Comparison of ENCODE assay signal across 8 cellular contexts in genomic region chr22:43471186-43471585, GRCh38. TPM values are rescaled to one million over a fixed set of nuclear protein-coding genes. Genes with fewer than 3 reads are reported as not detected.
"Had no signal": no experiment of that assay in that cellular context is flagged by ENCODE, and none has a peak within 500 bp of the region (broad histone marks: within the 10 kb centered on the region; RNA-seq: fewer than 3 reads in every experiment).

No MANE protein-coding gene starts in this region.

- H3K4me3 ChIP-seq: GM23248, HAP-1 had no signal

- H3K27ac ChIP-seq: GM23248 had no signal

- H3K36me3 ChIP-seq: HAP-1 had no signal

- H3K4me1 ChIP-seq: HAP-1 had no signal

- H2AFZ ChIP-seq: GM23248 had no signal

- H3K9me3 ChIP-seq: HAP-1 had no signal

- DNase-seq: GM23248, GOT3, HFFc6, IMR-90 had no signal

- ATAC-seq: HCT116 had no signal

- H3K9ac ChIP-seq: GM23248 had no signal

RNA-seq across cellular contexts. Expression of gene MPPED1, which starts 59.4 kb away (rescaled TPM):
- total RNA-seq: GM23248, H4, HFFc6, HT-29, IMR-90 had no signal
- polyA plus RNA-seq: GM23248, IMR-90 had no signal
